Comparison of ENCODE assay signal across 1 cellular context in genomic region chr9:134226221-134226930, GRCh38.
TF ChIP-seq lines count a peak whose summit lies in the region.

No MANE protein-coding gene starts in this region.

TF ChIP-seq in HepG2, 621 proteins besides CTCF, POLR2A, EP300 and RAD21 (continued from another document and continues in another):
- TF ChIP-seq ARID5B (CRISPR knock-in tag; IDR thresholded peaks at IDR 0.05) (peak; percentile 31; the same call in 1 of the 2 replicates), SIX1 (CRISPR knock-in tag; IDR thresholded peaks at IDR 0.05; ENCODE audit: borderline replicate concordance) (0 out of 2 replicates have a peak, but pooled peaks have one; percentile 52), HNF4G (IDR thresholded peaks at IDR 0.05; ENCODE audit: borderline replicate concordance, low read depth, low read length) (peak; percentile 10; the same call in 1 of the 2 replicates), HNF4G (CRISPR knock-in tag; IDR thresholded peaks at IDR 0.05; ENCODE audit: borderline replicate concordance, low read depth) (no peak), TFDP2 (CRISPR knock-in tag; IDR thresholded peaks at IDR 0.05) (peak; percentile 91), E2F1 (CRISPR knock-in tag; IDR thresholded peaks at IDR 0.05) (peak; percentile 42; the same call in 1 of the 2 replicates), HNF4A (CRISPR knock-in tag; IDR thresholded peaks at IDR 0.05) (peak; percentile 18; the same call in 1 of the 2 replicates), HDAC2 (CRISPR knock-in tag; IDR thresholded peaks at IDR 0.05) (peak; percentile 70; the same call in 1 of the 2 replicates), ZFY (CRISPR knock-in tag; IDR thresholded peaks at IDR 0.05) (peak; percentile 40; the same call in 1 of the 2 replicates), RBM39 (IDR thresholded peaks at IDR 0.05; ENCODE audit: low read depth, low read length, poor library complexity, severe bottlenecking) (peak; percentile 47), BATF2 (CRISPR knock-in tag; IDR thresholded peaks at IDR 0.05) (0 out of 2 replicates have a peak, but pooled peaks have one; percentile 37), FUBP1 (CRISPR knock-in tag; IDR thresholded peaks at IDR 0.05; ENCODE audit: borderline replicate concordance) (no peak), RXRA (CRISPR knock-in tag; IDR thresholded peaks at IDR 0.05) (peak; percentile 40; the same call in 1 of the 2 replicates), NCOA2 (CRISPR knock-in tag; IDR thresholded peaks at IDR 0.05) (0 out of 2 replicates have a peak, but pooled peaks have one; percentile 8), ZNF564 (CRISPR knock-in tag; IDR thresholded peaks at IDR 0.05) (0 out of 2 replicates have a peak, but pooled peaks have one; percentile 74), GATAD2A (CRISPR knock-in tag; IDR thresholded peaks at IDR 0.05) (peak; percentile 64), PAXIP1 (CRISPR knock-in tag; conservative IDR thresholded peaks at IDR 0.05) (peak; percentile 50), FOXJ3 (CRISPR knock-in tag; IDR thresholded peaks at IDR 0.05; ENCODE audit: borderline replicate concordance) (peak; percentile 54; the same call in 1 of the 2 replicates), ZBED4 (CRISPR knock-in tag; IDR thresholded peaks at IDR 0.05; ENCODE audit: borderline replicate concordance) (no peak), ZNF343 (CRISPR knock-in tag; IDR thresholded peaks at IDR 0.05) (no peak), ZBTB25 (CRISPR knock-in tag; IDR thresholded peaks at IDR 0.05) (0 out of 2 replicates have a peak, but pooled peaks have one; percentile 37), ONECUT2 (CRISPR knock-in tag; IDR thresholded peaks at IDR 0.05) (no peak), ZNF33A (CRISPR knock-in tag; IDR thresholded peaks at IDR 0.05; ENCODE audit: borderline replicate concordance) (no peak), ZNF292 (CRISPR knock-in tag; IDR thresholded peaks at IDR 0.05; ENCODE audit: borderline replicate concordance, low read depth) (peak; percentile 85; the same call in 1 of the 2 replicates), MEIS2 (CRISPR knock-in tag; IDR thresholded peaks at IDR 0.05) (peak; percentile 40; the same call in 1 of the 2 replicates), ZBTB7B (CRISPR knock-in tag; IDR thresholded peaks at IDR 0.05) (peak; percentile 67; the same call in 1 of the 2 replicates), RARG (CRISPR knock-in tag; IDR thresholded peaks at IDR 0.05; ENCODE audit: low read depth) (no peak), ZNF800 (CRISPR knock-in tag; IDR thresholded peaks at IDR 0.05) (peak; percentile 45; the same call in 1 of the 2 replicates), SIX4 (CRISPR knock-in tag; IDR thresholded peaks at IDR 0.05) (peak; percentile 54; the same call in 1 of the 2 replicates), POGZ (CRISPR knock-in tag; IDR thresholded peaks at IDR 0.05) (peak; percentile 33; the same call in 1 of the 2 replicates), MED8 (CRISPR knock-in tag; IDR thresholded peaks at IDR 0.05; ENCODE audit: insufficient replicate concordance) (no peak), NR2F6 (IDR thresholded peaks at IDR 0.05) (peak; percentile 37; the same call in 1 of the 2 replicates), NR2F6 (CRISPR knock-in tag; IDR thresholded peaks at IDR 0.05) (peak; percentile 51; the same call in 1 of the 2 replicates), GMEB1 (CRISPR knock-in tag; IDR thresholded peaks at IDR 0.05; ENCODE audit: borderline replicate concordance) (0 out of 2 replicates have a peak, but pooled peaks have one; percentile 16)
